8 cellular contexts compared by ENCODE assay signal in the genomic region with DNA sequence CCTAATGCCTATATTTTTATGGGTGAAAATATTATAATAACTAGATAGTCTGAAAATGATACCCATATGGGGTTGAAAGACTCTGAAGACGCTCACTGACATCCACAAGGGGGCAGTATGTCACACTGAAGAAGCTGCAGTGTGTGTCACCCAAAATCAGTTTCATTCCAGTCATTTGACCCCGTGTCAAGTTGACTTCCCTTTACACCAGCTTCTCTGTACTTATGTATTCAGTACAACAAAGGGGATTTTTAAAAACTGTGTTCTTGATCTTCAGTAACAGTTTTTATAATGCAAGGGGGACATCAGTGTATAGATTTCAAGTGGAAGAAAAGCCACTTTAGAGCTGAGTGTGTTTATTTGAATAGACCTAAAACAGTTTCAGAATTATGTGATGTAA. TPM values are rescaled to one million over a fixed set of nuclear protein-coding genes. Genes with fewer than 3 reads are reported as not detected.
DNase-seq lines count a peak whose midpoint lies in the region; ATAC-seq and TF ChIP-seq lines count a peak whose summit lies in the region.

No MANE protein-coding gene starts in this region.

- TF ChIP-seq CTCF in GM20000 (IDR thresholded peaks at IDR 0.05; ENCODE audit: extremely low read depth, missing control alignments): peak; percentile 69
- peak; percentile 88 for TF ChIP-seq CTCF in Panc1 (IDR thresholded peaks at IDR 0.05)

- H3K4me3 ChIP-seq in Panc1 (ENCODE audit: low read depth in 2 of 2, low read length in 2 of 2): no peak overlapping the region
- no peak overlapping the region for H3K4me3 ChIP-seq in skeletal muscle cell (ENCODE audit: low read depth, low read length)

- no TSS peak for BruUV-seq in Panc1 (replicated peaks; lab: Mats Ljungman, UMichigan)

- in situ Hi-C loops in Panc1 (cut with HindIII; ENCODE audit: low pct_unique_long_range_greater_than_20kb, low sequenced_read_pairs): no loop called here

- DNase-seq in ELF-1 (ENCODE audit: low read depth, low spot score): peak; percentile 34
- peak; percentile 78 for DNase-seq in GM20000 (ENCODE audit: low spot score)
- peak; percentile 22 for DNase-seq in Panc1 (ENCODE audit: low read depth, low spot score)
- peak; percentile 14 for DNase-seq in activated T-helper 9 cell treated with anti-CD3 and anti-CD28 coated beads, Interleukin-2, amount 50 U/mL, for 16 hours (ENCODE audit: low read depth)
- DNase-seq in head of caudate nucleus: peak in 38 of 42 donors; percentile 18 to 87 (median 62)
- peak; percentile 27 for DNase-seq in skeletal muscle cell (ENCODE audit: low read depth)
- DNase-seq in NCI-H2171 treated with DMSO at 0.1 percent for 48 hours (lab: John Stamatoyannopoulos, UW): no peak

- intact Hi-C loops in Panc1 (cut with micrococcal nuclease; ENCODE audit: unreplicated experiment) (loop anchor here (5.0 to 10.0 kb wide), 2 partner anchors 62 to 95 kb away; partner anchors contain the start of genes COQ3 and PNISR), head of caudate nucleus (cut with DNase I) (loop anchor here (10.0 kb wide), 1 partner anchor 95 kb away; the partner anchor contains the start of gene PNISR)

- no peaks in the 10 kb centered on the region for H3K4me1 ChIP-seq in Panc1 (ENCODE audit: control insufficient read depth, insufficient read depth, low read length)

- H3K27me3 ChIP-seq in Panc1 (ENCODE audit: control insufficient read depth, insufficient read depth, low read length): no peaks in the 10 kb centered on the region

- POLR2A ChIA-PET in Panc1 (lab: Charles Lee): interaction anchor here (0.6 kb wide), 1 partner anchor 21 kb away, joined by 4 read pairs; no protein-coding TSS in a partner anchor

- H3K9me3 ChIP-seq in Panc1 (ENCODE audit: control insufficient read depth, insufficient read depth, low read depth, low read length): no peaks in the 10 kb centered on the region

- H3K27ac ChIP-seq in Panc1 (ENCODE audit: low read length): no peak overlapping the region

- ATAC-seq in HG03521 (IDR thresholded peaks at IDR 0.05; ENCODE audit: unreplicated experiment) (peak; percentile 59), Panc1 (peak; percentile 85)

- no peaks in the 10 kb centered on the region for H3K36me3 ChIP-seq in Panc1 (ENCODE audit: control insufficient read depth, insufficient read depth, low read length)

- CTCF ChIA-PET in Panc1 (lab: Charles Lee): interaction anchor here (0.7 to 1.6 kb wide), 7 partner anchors 15 to 137 kb away, joined by 3 to 5 read pairs (median 3); no protein-coding TSS in a partner anchor

RNA-seq across cellular contexts. Expression of gene FAXC, which starts 19.3 kb away (rescaled TPM):
- 9.0 TPM for total RNA-seq in Panc1 (2021; ENCODE audit: unreplicated experiment)
- polyA plus RNA-seq in Panc1 (2012; ENCODE audit: insufficient read length): 7.2 TPM
